In genomic region chr4:56762484-56763250, GRCh38 we compare ENCODE assay signal across 15 cellular contexts. TPM values are rescaled to one million over a fixed set of nuclear protein-coding genes. Genes with fewer than 3 reads are reported as not detected.
A peak's percentile ranks its signal among the peaks of the same experiment; 100 is the strongest.
DNase-seq lines count a peak whose midpoint lies in the region; ATAC-seq, FAIRE-seq and TF ChIP-seq lines count a peak whose summit lies in the region.
"Had no signal": no experiment of that assay in that cellular context is flagged by ENCODE, and none has a peak within 500 bp of the region (broad histone marks: within the 10 kb centered on the region; RNA-seq: fewer than 3 reads in every experiment).

No MANE protein-coding gene starts in this region.

- CTCF ChIA-PET in HepG2 (lab: Yijun Ruan, JAX; ENCODE audit: low intra/inter-chr PET ratio, low total read pairs): no interaction called here
- CTCF ChIA-PET in activated CD4-positive, alpha-beta memory T cell treated with anti-CD3 and anti-CD28 coated beads, Interleukin-2, amount 10 ng/mL, durations not matched to agents 7 days and 5 days (lab: Charles Lee): interaction anchor here (1.0 to 1.7 kb wide), 3 partner anchors 19 to 73 kb away, joined by 3 to 7 read pairs (median 4); no protein-coding TSS in a partner anchor

- H3K4me1 ChIP-seq in HepG2 (ENCODE audit: insufficient read depth, low read length) (no peaks in the 10 kb centered on the region), right lobe of liver (no peaks in the 10 kb centered on the region), ovary (ENCODE audit: insufficient read depth) (peaks cover 2% of the 10 kb centered on the region)

- peaks cover 43% of the 10 kb centered on the region for H3K4me1 Mint-ChIP-seq in activated CD4-positive, alpha-beta memory T cell treated with anti-CD3 and anti-CD28 coated beads, Interleukin-2, amount 10 ng/mL, durations not matched to agents 7 days and 5 days
- peaks cover 33% of the 10 kb centered on the region for H3K4me1 Mint-ChIP-seq in stimulated activated naive CD8-positive, alpha-beta T cell treated with anti-CD3 and anti-CD28 coated beads, Interleukin-15, amount 100 ng/mL, for 72 hours

- H3K27me3 ChIP-seq in HepG2 (ENCODE audit: control insufficient read depth in 1 of 2, insufficient read depth in 2 of 2, low read length in 2 of 2) (peaks cover 0 to 9% of the 10 kb centered on the region in 2 experiments; a peak in 2 of 5 replicates), right lobe of liver (no peaks in the 10 kb centered on the region), ovary (no peaks in the 10 kb centered on the region)

- WGBS in HepG2 (ENCODE audit: low lambda C conversion rate): 57% methylated on average over 10 of the region's 10 CpGs
- WGBS in right lobe of liver (ENCODE audit: insufficient coverage, low coverage, low lambda C conversion rate, missing lambda C conversion rate): 69% methylated on average over 10 of the region's 10 CpGs
- 85 to 89% (median 88%) methylated on average over 10 of the region's 10 CpGs for WGBS in ovary, 3 donors

- H3K27ac ChIP-seq in HepG2 (ENCODE audit: extremely low read length, insufficient read depth, low read length): no peak overlapping the region
- no peak overlapping the region for H3K27ac ChIP-seq in right lobe of liver
- H3K27ac ChIP-seq in ovary: no peak overlapping the region

- TF ChIP-seq POLR2A in HepG2 (IDR thresholded peaks at IDR 0.05; ENCODE audit: insufficient read depth in 1 of 2, low read depth in 2 of 2, low read length in 2 of 2) (no peak), right lobe of liver (IDR thresholded peaks at IDR 0.05) (no peak), ovary (IDR thresholded peaks at IDR 0.05) (no peak), GM12892 (IDR thresholded peaks at IDR 0.05; ENCODE audit: low read depth, low read length) (no peak)

- no TSS peak for BruUV-seq in HepG2 (replicated peaks; lab: Mats Ljungman, UMichigan)

- no peaks in the 10 kb centered on the region for H3K36me3 Mint-ChIP-seq in activated CD4-positive, alpha-beta memory T cell treated with anti-CD3 and anti-CD28 coated beads, Interleukin-2, amount 10 ng/mL, durations not matched to agents 7 days and 5 days (ENCODE audit: low read depth)

- ATAC-seq in HepG2 (no peak), right lobe of liver (no peak), HG03039 (IDR thresholded peaks at IDR 0.05; ENCODE audit: unreplicated experiment) (peak; percentile 41)
- ATAC-seq in stimulated activated naive CD8-positive, alpha-beta T cell treated with anti-CD3 and anti-CD28 coated beads, Interleukin-15, amount 100 ng/mL, for 72 hours: peak; percentile 57

- in situ Hi-C loops in HepG2 (cut with HindIII; ENCODE audit: extremely low pct_ligation_motif_present, low pct_unique_long_range_greater_than_20kb): no loop called here

- no peak for TF ChIP-seq EP300 in HepG2 (IDR thresholded peaks at IDR 0.05; ENCODE audit: low read depth in 2 of 2, low read length in 2 of 2)
- no peak for TF ChIP-seq EP300 in HepG2 (CRISPR knock-in tag; IDR thresholded peaks at IDR 0.05; ENCODE audit: borderline replicate concordance)
- no peak for TF ChIP-seq EP300 in ovary (IDR thresholded peaks at IDR 0.05)

- H3K79me2 ChIP-seq in HepG2 (ENCODE audit: insufficient read depth, low read length): no peaks in the 10 kb centered on the region

- peaks cover 7% of the 10 kb centered on the region for H3K27me3 Mint-ChIP-seq in activated CD4-positive, alpha-beta memory T cell treated with anti-CD3 and anti-CD28 coated beads, Interleukin-2, amount 10 ng/mL, durations not matched to agents 7 days and 5 days
- H3K27me3 Mint-ChIP-seq in stimulated activated naive CD8-positive, alpha-beta T cell treated with anti-CD3 and anti-CD28 coated beads, Interleukin-15, amount 100 ng/mL, for 72 hours: no peaks in the 10 kb centered on the region
- H3K27me3 Mint-ChIP-seq: stimulated activated naive CD8-positive, alpha-beta T cell treated with anti-CD3 and anti-CD28 coated beads, Interleukin-15, Interleukin-2, amounts not matched to agents 100 ng/mL and 50 ng/mL, for 24 hours had no signal

- TF ChIP-seq CTCF in HepG2 (CRISPR knock-in tag; IDR thresholded peaks at IDR 0.05): no peak
- no peak for TF ChIP-seq CTCF in right lobe of liver (IDR thresholded peaks at IDR 0.05)
- no peak for TF ChIP-seq CTCF in ovary (IDR thresholded peaks at IDR 0.05)

- no peak overlapping the region for H3K4me3 Mint-ChIP-seq in activated CD4-positive, alpha-beta memory T cell treated with anti-CD3 and anti-CD28 coated beads, Interleukin-2, amount 10 ng/mL, durations not matched to agents 7 days and 5 days
- H3K4me3 Mint-ChIP-seq in stimulated activated naive CD8-positive, alpha-beta T cell treated with anti-CD3 and anti-CD28 coated beads, Interleukin-15, amount 100 ng/mL, for 72 hours: no peak overlapping the region
- H3K4me3 Mint-ChIP-seq: stimulated activated naive CD8-positive, alpha-beta T cell treated with anti-CD3 and anti-CD28 coated beads, Interleukin-15, Interleukin-2, amounts not matched to agents 100 ng/mL and 50 ng/mL, for 24 hours had no signal

- FAIRE-seq in HepG2 (lab: Jason Lieb, UNC): no peak
- no peak for FAIRE-seq in GM12892 (lab: Jason Lieb, UNC)
- FAIRE-seq: islet of Langerhans had no signal

- H3K36me3 ChIP-seq in HepG2 (replicated peaks in 1 of 2; ENCODE audit: control insufficient read depth in 1 of 2, insufficient read depth in 2 of 2, low read length in 2 of 2) (no peaks in the 10 kb centered on the region), right lobe of liver (no peaks in the 10 kb centered on the region), ovary (no peaks in the 10 kb centered on the region)

- intact Hi-C loops in HepG2 (cut with micrococcal nuclease; ENCODE audit: unreplicated experiment) (no loop called here), right lobe of liver (cut with DNase I) (no loop called here), ovary (cut with DNase I) (no loop called here)

- H3K4me3 ChIP-seq in HepG2 (replicated peaks in 1 of 3; ENCODE audit: insufficient read depth in 1 of 3, low read depth in 2 of 3, low read length in 3 of 3): no peak overlapping the region
- no peak overlapping the region for H3K4me3 ChIP-seq in right lobe of liver
- H3K4me3 ChIP-seq in ovary: no peak overlapping the region

- no peaks in the 10 kb centered on the region for H4K20me1 ChIP-seq in HepG2 (ENCODE audit: insufficient read depth, low read length)

- H3K27ac Mint-ChIP-seq in activated CD4-positive, alpha-beta memory T cell treated with anti-CD3 and anti-CD28 coated beads, Interleukin-2, amount 10 ng/mL, durations not matched to agents 7 days and 5 days: no peak overlapping the region
- H3K27ac Mint-ChIP-seq in stimulated activated naive CD8-positive, alpha-beta T cell treated with anti-CD3 and anti-CD28 coated beads, Interleukin-15, amount 100 ng/mL, for 72 hours: peak overlapping the region in 1 of 2 donors; percentile 39
- H3K27ac Mint-ChIP-seq: stimulated activated naive CD8-positive, alpha-beta T cell treated with anti-CD3 and anti-CD28 coated beads, Interleukin-15, Interleukin-2, amounts not matched to agents 100 ng/mL and 50 ng/mL, for 24 hours had no signal

- H3K9me3 Mint-ChIP-seq in activated CD4-positive, alpha-beta memory T cell treated with anti-CD3 and anti-CD28 coated beads, Interleukin-2, amount 10 ng/mL, durations not matched to agents 7 days and 5 days: no peaks in the 10 kb centered on the region
- H3K9me3 Mint-ChIP-seq in stimulated activated naive CD8-positive, alpha-beta T cell treated with anti-CD3 and anti-CD28 coated beads, Interleukin-15, amount 100 ng/mL, for 72 hours: no peaks in the 10 kb centered on the region
- H3K9me3 Mint-ChIP-seq: stimulated activated naive CD8-positive, alpha-beta T cell treated with anti-CD3 and anti-CD28 coated beads, Interleukin-15, Interleukin-2, amounts not matched to agents 100 ng/mL and 50 ng/mL, for 24 hours had no signal

- TF ChIP-seq RAD21 in HepG2 (CRISPR knock-in tag; IDR thresholded peaks at IDR 0.05): no peak

- H3K9ac ChIP-seq in HepG2 (ENCODE audit: insufficient read depth, low read depth, low read length): no peak overlapping the region

- H2AFZ ChIP-seq in HepG2 (ENCODE audit: low read length): no peak overlapping the region

- H3K9me3 ChIP-seq in HepG2 (ENCODE audit: low read length): no peaks in the 10 kb centered on the region
- H3K9me3 ChIP-seq in right lobe of liver: no peaks in the 10 kb centered on the region
- no peaks in the 10 kb centered on the region for H3K9me3 ChIP-seq in ovary

- POLR2A ChIA-PET in HepG2 (lab: Yijun Ruan, JAX): no interaction called here
- POLR2A ChIA-PET in activated CD4-positive, alpha-beta memory T cell treated with anti-CD3 and anti-CD28 coated beads, Interleukin-2, amount 10 ng/mL, durations not matched to agents 7 days and 5 days (lab: Charles Lee): no interaction called here

- DNase-seq in HepG2 (ENCODE audit: low spot score): no peak
- no peak for DNase-seq in right lobe of liver
- DNase-seq in activated CD4-positive, alpha-beta memory T cell treated with anti-CD3 and anti-CD28 coated beads, Interleukin-2, amount 10 ng/mL, durations not matched to agents 7 days and 5 days: peak; percentile 35
- no peak for DNase-seq in stimulated activated naive CD8-positive, alpha-beta T cell treated with anti-CD3 and anti-CD28 coated beads, Interleukin-15, amount 100 ng/mL, for 72 hours
- DNase-seq in CD1c-positive myeloid dendritic cell (ENCODE audit: extremely low spot score): no peak
- DNase-seq in ovary: no peak
- no peak for DNase-seq in GM12892 (ENCODE audit: insufficient read length)
- DNase-seq: anterior cingulate cortex; foreskin fibroblast; stimulated activated CD4-positive, alpha-beta T cell treated with anti-CD3 and anti-CD28 coated beads, Interleukin-4, amount 100 ng/mL, for 1 hour had no signal

- H3K4me2 ChIP-seq in HepG2 (ENCODE audit: low read depth, low read length): no peak overlapping the region

RNA-seq across cellular contexts. Expression of gene SPINK2, which starts 58.8 kb away (rescaled TPM):
- total RNA-seq in HepG2 (2016; rRNA removed; fragmentation: Illumina TruSeq; extraction: Trizol) (not detected in 2 replicates), right lobe of liver (not detected), ovary (under 1 TPM in 1 of 7 donors, not detected in 6; 0.62 TPM)
- total RNA-seq in HepG2 (2016; cell fraction: cytosol; rRNA removed; fragmentation: Illumina TruSeq; extraction: Trizol; ENCODE audit: low read depth): not detected in 2 replicates
- total RNA-seq in HepG2 (2016; cell fraction: insoluble cytoplasmic fraction; rRNA removed; fragmentation: Illumina TruSeq; extraction: Trizol): not detected in 2 replicates
- total RNA-seq in HepG2 (2016; cell fraction: membrane; rRNA removed; fragmentation: Illumina TruSeq; extraction: Trizol): not detected in 2 replicates
- total RNA-seq in HepG2 (2016; cell fraction: nucleus; rRNA removed; fragmentation: Illumina TruSeq; extraction: Trizol): not detected in 2 replicates
- polyA plus RNA-seq in HepG2 (2011; rRNA removed) (not detected in 2 replicates), ovary (under 1 TPM; 0.42 to 0.60 TPM)
- polyA plus RNA-seq in HepG2 (2011; cell fraction: cytosol; rRNA removed): not detected in 2 replicates
- not detected in 2 replicates for polyA plus RNA-seq in HepG2 (2011; cell fraction: nucleus; rRNA removed)
- not detected in 2 replicates for polyA plus RNA-seq in HepG2 (2012)
- polyA plus RNA-seq in HepG2 (2016; cell fraction: cytosol; fragmentation: Illumina TruSeq; extraction: Trizol; ENCODE audit: low read depth): not detected in 2 replicates
- polyA plus RNA-seq in HepG2 (2016; cell fraction: insoluble cytoplasmic fraction; fragmentation: Illumina TruSeq; extraction: Trizol; ENCODE audit: low read depth): not detected in 2 replicates
- polyA plus RNA-seq in HepG2 (2016; cell fraction: membrane; fragmentation: Illumina TruSeq; extraction: Trizol; ENCODE audit: low read depth): not detected in 2 replicates
- not detected in 2 replicates for polyA plus RNA-seq in HepG2 (2016; cell fraction: nucleus; fragmentation: Illumina TruSeq; extraction: Trizol; ENCODE audit: insufficient read depth, low read depth)
- not detected in 2 replicates for polyA minus RNA-seq in HepG2 (2011; rRNA and poly(A)+ RNA removed; ENCODE audit: low replicate concordance)
- not detected in 2 replicates for polyA minus RNA-seq in HepG2 (2011; cell fraction: cytosol; rRNA and poly(A)+ RNA removed)
- not detected in 2 replicates for polyA minus RNA-seq in HepG2 (2011; cell fraction: nucleus; rRNA and poly(A)+ RNA removed)
- 1 to 10 TPM in 1 of 2 experiments, not detected in 1; 1.0 TPM for total RNA-seq in activated CD4-positive, alpha-beta memory T cell treated with anti-CD3 and anti-CD28 coated beads, Interleukin-2, amount 10 ng/mL, durations not matched to agents 7 days and 5 days
- not detected for polyA plus RNA-seq in GM12892 (2012; ENCODE audit: missing spikeins)
- total RNA-seq: Daoy, MCF 10A had no signal

Comparison
In these comparisons a context has a peak if more than half of its experiments do, and no peak if none do; other contexts are left out.
1. ATAC-seq: peak in HG03039 (single experiment) and stimulated activated naive CD8-positive, alpha-beta T cell treated with anti-CD3 and anti-CD28 coated beads, Interleukin-15, amount 100 ng/mL, for 72 hours (single experiment); none in HepG2 (single experiment) and right lobe of liver (0 of 4).